Comparison of ENCODE assay signal across 8 cellular contexts in the genomic region with DNA sequence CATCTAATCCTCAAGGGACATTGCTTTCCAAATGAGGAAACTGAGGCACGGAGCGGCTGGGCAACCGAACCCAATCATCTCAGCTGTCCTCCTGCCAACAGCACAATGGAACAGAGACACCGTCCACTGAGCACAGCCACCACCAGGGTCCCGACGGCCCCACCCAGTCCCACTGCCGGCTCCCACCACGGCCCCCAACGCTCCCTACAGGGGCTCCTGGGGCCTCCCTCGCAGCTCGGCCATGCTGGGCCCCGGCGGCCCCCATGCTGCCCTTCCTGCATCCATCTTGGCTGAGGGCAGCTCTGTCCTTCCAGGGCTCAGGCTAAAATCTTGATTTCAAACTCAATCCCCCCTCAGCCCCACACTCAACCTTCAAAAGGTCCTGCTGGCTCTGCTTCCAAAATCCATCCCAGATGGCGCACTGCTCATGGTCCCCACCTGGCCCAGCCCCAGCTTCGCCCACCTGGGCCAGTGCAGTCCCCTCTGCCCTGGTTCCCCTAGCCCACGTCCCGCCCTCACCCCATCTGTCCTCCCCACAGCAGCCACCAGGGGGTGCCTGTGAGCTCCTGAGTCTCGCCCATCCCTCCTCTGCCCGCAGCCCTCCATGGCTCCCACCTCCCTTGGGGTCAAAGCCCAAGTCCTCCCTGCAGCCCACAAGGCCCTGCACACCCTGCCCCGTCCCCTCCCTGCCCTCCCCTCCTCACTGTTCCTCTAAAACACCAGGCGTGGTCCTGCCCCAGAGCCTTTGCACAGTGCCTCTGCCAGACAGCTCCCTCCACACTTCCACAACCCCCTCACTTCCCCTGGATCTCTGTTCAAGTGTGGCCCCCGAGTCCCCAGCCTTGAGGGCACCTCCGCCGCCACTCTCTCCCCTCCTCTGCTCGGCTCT. TPM values are rescaled to one million over a fixed set of nuclear protein-coding genes. Genes with fewer than 3 reads are reported as not detected.
DNase-seq lines count a peak whose midpoint lies in the region; ATAC-seq, FAIRE-seq and TF ChIP-seq lines count a peak whose summit lies in the region.

No MANE protein-coding gene starts in this region.

- H3K9me3 ChIP-seq in OCI-LY3 (ENCODE audit: insufficient read depth, low read length) (no peaks in the 10 kb centered on the region), adrenal gland (replicated peaks in 1 of 3) (no peaks in the 10 kb centered on the region), left lung (no peaks in the 10 kb centered on the region), tibial nerve (no peaks in the 10 kb centered on the region)

- TF ChIP-seq CTCF in OCI-LY3 (IDR thresholded peaks at IDR 0.05; ENCODE audit: low read depth, low read length) (peak; percentile 59), adrenal gland (IDR thresholded peaks at IDR 0.05) (peak; percentile 14 to 44 (median 36)), left lung (IDR thresholded peaks at IDR 0.05) (peak in 1 of 2 donors; percentile 66), tibial nerve (IDR thresholded peaks at IDR 0.05) (peak; percentile 22 to 52 (median 41))

- H3K27me3 ChIP-seq in OCI-LY3 (ENCODE audit: low read depth, low read length) (no peaks in the 10 kb centered on the region), adrenal gland (no peaks in the 10 kb centered on the region), left lung (peaks cover 0 to 5% of the 10 kb centered on the region in 2 donors), tibial nerve (no peaks in the 10 kb centered on the region)

- TF ChIP-seq EP300 in tibial nerve (IDR thresholded peaks at IDR 0.05), result no peak

- H3K4me3 ChIP-seq in OCI-LY3 (ENCODE audit: low read length) (no peak overlapping the region), adrenal gland (no peak overlapping the region), left lung (no peak overlapping the region), tibial nerve (no peak overlapping the region)

- no peak overlapping the region for H2AFZ ChIP-seq in OCI-LY3 (ENCODE audit: low read depth, low read length)

- ATAC-seq in left lung (peak; percentile 12), GM18517 (IDR thresholded peaks at IDR 0.05; ENCODE audit: unreplicated experiment) (no peak)

- DNase-seq in AG20443 (ENCODE audit: low spot score), result peak; percentile 46
- no peak for DNase-seq in adrenal gland
- DNase-seq in left lung, result peak in 1 of 2 donors; percentile 86
- DNase-seq in tibial nerve (ENCODE audit: low spot score in 2 of 2), result no peak
- no peak for DNase-seq in HK-2 (ENCODE audit: unreplicated experiment)
- DNase-seq in GM19239 (ENCODE audit: insufficient read length, low spot score), result no peak

- intact Hi-C loops in adrenal gland (cut with DNase I), result no loop called here
- intact Hi-C loops in left lung (cut with DNase I), result no loop called here

- peaks cover 44% of the 10 kb centered on the region for H3K4me1 ChIP-seq in OCI-LY3 (ENCODE audit: low read length)
- H3K4me1 ChIP-seq in adrenal gland (replicated peaks in 1 of 2), result no peaks in the 10 kb centered on the region
- H3K4me1 ChIP-seq in left lung, result peaks cover 0 to 20% of the 10 kb centered on the region in 2 donors
- peaks cover 0 to 30% (median 3%) of the 10 kb centered on the region in 4 donors for H3K4me1 ChIP-seq in tibial nerve

- no peak overlapping the region for H3K27ac ChIP-seq in OCI-LY3 (ENCODE audit: low read length)
- no peak overlapping the region for H3K27ac ChIP-seq in adrenal gland
- H3K27ac ChIP-seq in left lung, result no peak overlapping the region
- no peak overlapping the region for H3K27ac ChIP-seq in tibial nerve

- WGBS in adrenal gland, 4 donors, result 88 to 94% (median 91%) methylated on average over 14 to 25 of the region's 25 CpGs
- 89 to 91% methylated on average over 22 to 25 of the region's 25 CpGs for WGBS in tibial nerve, 2 donors

- no peak for FAIRE-seq in GM19239 (lab: Jason Lieb, UNC)

- H3K36me3 ChIP-seq in OCI-LY3 (replicated peaks; ENCODE audit: low read depth, low read length) (peaks cover 28% of the 10 kb centered on the region), adrenal gland (replicated peaks in 1 of 2) (no peaks in the 10 kb centered on the region), left lung (peaks cover 0 to 21% of the 10 kb centered on the region in 2 donors), tibial nerve (peaks cover 0 to 35% (median 0%) of the 10 kb centered on the region in 3 donors)

- no peak for TF ChIP-seq POLR2A in adrenal gland (IDR thresholded peaks at IDR 0.05)
- no peak for TF ChIP-seq POLR2A in tibial nerve (IDR thresholded peaks at IDR 0.05)

- H3K9ac ChIP-seq in OCI-LY3 (ENCODE audit: low read length), result no peak overlapping the region

- peaks cover 98% of the 10 kb centered on the region for H3K79me2 ChIP-seq in OCI-LY3 (ENCODE audit: low read length)

- H3K4me2 ChIP-seq in OCI-LY3 (ENCODE audit: low read length), result no peak overlapping the region

- H4K20me1 ChIP-seq in OCI-LY3 (ENCODE audit: insufficient read depth, low read length), result peaks cover 54% of the 10 kb centered on the region

RNA-seq across cellular contexts. Expression of a gene that starts 7.9 kb away (rescaled TPM):
- total RNA-seq in adrenal gland (10 to 100 TPM; 29.6 to 44.7 (median 31.9) TPM), left lung (10 to 100 TPM; 38.7 to 42.2 TPM), tibial nerve (10 to 100 TPM; 23.0 to 37.2 (median 24.9) TPM)
- 10 to 100 TPM in 2 of 3 donors, 1 to 10 TPM in 1; 8.8 to 31.6 (median 18.6) TPM for polyA plus RNA-seq in adrenal gland

RNA-seq across cellular contexts. Expression of a gene that starts 15.8 kb away (rescaled TPM):
- 1 to 10 TPM in 1 of 8 donors, under 1 TPM in 3, not detected in 4; 0.14 to 2.5 (median 0.33) TPM for total RNA-seq in adrenal gland
- under 1 TPM in 1 of 3 donors, not detected in 2; 0.07 TPM for polyA plus RNA-seq in adrenal gland
- 10 to 100 TPM; 33.8 to 36.2 TPM for total RNA-seq in left lung
- total RNA-seq in tibial nerve, result under 1 TPM in 3 of 4 donors, not detected in 1; 0.21 to 0.90 (median 0.22) TPM

Comparison
In these comparisons a context has a peak if more than half of its experiments do, and no peak if none do; other contexts are left out.
1. RNA of a gene that starts 15.8 kb away (total RNA-seq): 33.8 to 36.2 TPM in left lung; 0.21 to 0.90 TPM in tibial nerve and 0.14 to 2.5 TPM in adrenal gland; every median in the first group is over 4 times any median in the second.